In the genomic region with DNA sequence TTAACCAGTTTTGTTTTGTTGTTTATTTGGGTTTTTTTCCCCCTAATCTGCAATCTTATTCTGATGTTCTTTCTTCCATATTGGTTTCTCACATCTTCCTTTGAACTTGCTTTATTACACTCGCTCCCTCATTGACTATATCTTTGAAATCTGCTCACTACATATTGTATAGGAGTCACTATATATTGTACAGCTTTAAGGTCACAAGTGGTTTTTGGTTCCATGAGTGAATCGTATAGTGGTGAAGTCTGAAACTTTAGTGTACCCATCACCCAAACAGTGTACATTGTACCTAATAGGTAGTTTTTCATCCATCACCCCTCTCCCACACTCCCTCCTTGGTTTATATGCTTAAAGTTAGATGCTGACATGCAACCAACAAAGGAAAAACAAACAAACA, we compare ENCODE assay signal across 20 cellular contexts.
"Had no signal": no experiment of that assay in that cellular context is flagged by ENCODE, and none has a peak within 500 bp of the region (broad histone marks: within the 10 kb centered on the region; RNA-seq: fewer than 3 reads in every experiment).

No MANE protein-coding gene starts in this region.

- H3K4me1 ChIP-seq: SJSA1 had no signal

- H3K27ac ChIP-seq: HL-60, SJSA1, SK-N-MC had no signal

- H3K27me3 ChIP-seq: SJSA1 had no signal

- DNase-seq: KBM-7, MV-4-11, NCI-H1048, NCI-H1105 treated with DMSO at 0.1 percent for 48 hours, NCI-H1417 treated with DMSO at 0.1 percent for 48 hours, NCI-H146, NCI-H1694 treated with DMSO at 0.1 percent for 48 hours, NCI-H1930, NCI-H2081, NCI-H2107, NCI-H2227 treated with DMSO at 0.1 percent for 48 hours, NCI-H524, NCI-H526 treated with DMSO at 0.1 percent for 48 hours, NCI-H748 treated with DMSO at 0.1 percent for 48 hours, Right ventricle myocardium superior, RPMI8226, SIG-M5 had no signal

- H3K9me3 ChIP-seq: SJSA1 had no signal

- H3K4me3 ChIP-seq: SJSA1, SK-N-MC had no signal

- H3K36me3 ChIP-seq: SJSA1 had no signal
